Comparison of ENCODE assay signal across 16 cellular contexts in the genomic region with DNA sequence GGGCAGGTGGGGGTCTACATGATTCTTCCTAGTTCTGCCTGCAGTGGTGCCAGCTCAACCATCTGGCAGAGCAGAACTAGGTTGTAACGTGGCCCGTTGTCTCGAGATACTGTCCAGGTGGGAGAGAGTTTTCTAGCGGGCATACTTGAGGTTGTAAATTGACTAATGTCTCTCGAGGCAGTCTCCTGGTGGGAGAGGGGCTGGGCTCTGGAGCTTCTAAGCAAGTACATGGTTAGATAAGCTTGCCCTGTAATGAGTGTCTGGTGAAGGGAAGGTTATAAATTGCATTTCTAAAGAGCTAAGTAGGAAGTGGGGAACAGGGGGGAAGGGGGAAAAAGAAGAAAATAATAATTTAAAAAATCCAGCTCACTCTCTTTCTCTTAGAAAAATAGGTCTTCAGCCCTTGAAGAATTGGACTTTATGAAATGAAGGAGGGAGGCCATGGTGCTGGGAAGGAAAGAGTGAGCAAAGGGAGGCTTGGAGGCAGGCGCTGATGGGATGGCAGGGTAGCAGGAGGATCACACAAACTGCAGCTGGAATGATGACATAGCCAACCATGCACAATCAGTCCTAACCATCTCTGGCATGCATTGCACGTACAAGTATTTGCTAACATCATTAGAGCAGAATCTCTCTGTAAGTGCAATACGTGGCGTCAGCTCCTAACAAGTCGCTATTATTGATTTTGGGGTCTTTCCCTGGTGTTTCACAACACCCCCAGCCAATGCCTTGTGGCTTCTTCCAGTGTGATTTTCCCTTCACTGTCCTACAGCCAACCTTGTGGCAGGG. TPM values are rescaled to one million over a fixed set of nuclear protein-coding genes. Genes with fewer than 3 reads are reported as not detected.
DNase-seq lines count a peak whose midpoint lies in the region; ATAC-seq and TF ChIP-seq lines count a peak whose summit lies in the region.
"Had no signal": no experiment of that assay in that cellular context is flagged by ENCODE, and none has a peak within 500 bp of the region (broad histone marks: within the 10 kb centered on the region; RNA-seq: fewer than 3 reads in every experiment).

No MANE protein-coding gene starts in this region.

- no peaks in the 10 kb centered on the region for H3K36me3 ChIP-seq in cardiac muscle cell
- no peaks in the 10 kb centered on the region for H3K36me3 ChIP-seq in right atrium auricular region
- no peaks in the 10 kb centered on the region for H3K36me3 ChIP-seq in aorta (ENCODE audit: control insufficient read depth in 1 of 2, insufficient read depth in 2 of 2, low read length in 1 of 2)
- H3K36me3 ChIP-seq: left lung, Peyer's patch had no signal

- no peak for TF ChIP-seq CTCF in cardiac muscle cell (IDR thresholded peaks at IDR 0.05; ENCODE audit: low read depth, low read length)
- no peak for TF ChIP-seq CTCF in right atrium auricular region (IDR thresholded peaks at IDR 0.05)
- TF ChIP-seq CTCF in mesothelial cell of epicardium (IDR thresholded peaks at IDR 0.05; ENCODE audit: unreplicated experiment): no peak

- H3K27me3 ChIP-seq in cardiac muscle cell (no peaks in the 10 kb centered on the region), right atrium auricular region (no peaks in the 10 kb centered on the region), aorta (ENCODE audit: control insufficient read depth in 1 of 2, insufficient read depth in 2 of 2, low read length in 1 of 2) (no peaks in the 10 kb centered on the region)
- H3K27me3 ChIP-seq: left lung, Peyer's patch had no signal

- H3K27me3 Mint-ChIP-seq in mesothelial cell of epicardium (ENCODE audit: low read depth): no peaks in the 10 kb centered on the region

- no peak overlapping the region for H3K4me3 Mint-ChIP-seq in mesothelial cell of epicardium

- H3K9me3 Mint-ChIP-seq in mesothelial cell of epicardium: peaks cover 13% of the 10 kb centered on the region

- H3K27ac Mint-ChIP-seq in mesothelial cell of epicardium: peak overlapping the region; percentile 95

- 71 to 72% methylated on average over 10 of the region's 10 CpGs for WGBS in aorta, 2 donors

- peak; percentile 25 to 82 for DNase-seq in cardiac muscle cell (ENCODE audit: low read depth in 1 of 2, low spot score in 1 of 2)
- DNase-seq in right atrium auricular region (ENCODE audit: low spot score): no peak
- DNase-seq in dedifferentiated amniotic fluid mesenchymal stem cell (ENCODE audit: extremely low spot score): peak; percentile 33
- DNase-seq in mesothelial cell of epicardium (ENCODE audit: low spot score in 2 of 2, unreplicated experiment in 2 of 2): no peak
- DNase-seq in aorta: no peak
- no peak for DNase-seq in left colon
- no peak for DNase-seq in NCI-H1048 (lab: John Stamatoyannopoulos, UW)
- DNase-seq: activated T-cell treated with anti-CD3 and anti-CD28 coated beads, Interleukin-2, amount 50 U/mL, for 1 hour; left lung; NCI-H1436 treated with DMSO at 0.1 percent for 48 hours; Peyer's patch; psoas muscle; tibial artery had no signal

- H3K27ac ChIP-seq in cardiac muscle cell: peak overlapping the region; percentile 3
- H3K27ac ChIP-seq in right atrium auricular region: no peak overlapping the region
- H3K27ac ChIP-seq in aorta (ENCODE audit: low read depth in 1 of 2, low read length in 2 of 2): no peak overlapping the region
- H3K27ac ChIP-seq: C4-2B, left lung, psoas muscle, tibial artery had no signal

- peak; percentile 68 for ATAC-seq in aorta (ENCODE audit: low FRiP score)
- ATAC-seq in left colon: no peak
- no peak for ATAC-seq in GM18909 (IDR thresholded peaks at IDR 0.05; ENCODE audit: poor library complexity, unreplicated experiment)
- ATAC-seq: psoas muscle had no signal

- H3K4me3 ChIP-seq in cardiac muscle cell (no peak overlapping the region), right atrium auricular region (no peak overlapping the region), aorta (ENCODE audit: low read length in 2 of 2) (no peak overlapping the region)
- H3K4me3 ChIP-seq: left lung, Peyer's patch, psoas muscle, tibial artery had no signal

- H3K36me3 Mint-ChIP-seq in mesothelial cell of epicardium: peaks cover 15% of the 10 kb centered on the region

- intact Hi-C loops in aorta (cut with DNase I): loop anchor here (2.0 kb wide), 1 partner anchor 174 kb away; no protein-coding TSS in a partner anchor
- intact Hi-C loops in left colon (cut with DNase I, micrococcal nuclease): loop anchor here in 1 of 2 donors (10.0 kb wide), 1 partner anchor 170 kb away; no protein-coding TSS in a partner anchor

- H3K4me1 ChIP-seq in cardiac muscle cell (ENCODE audit: low read depth): peaks cover 17% of the 10 kb centered on the region
- H3K4me1 ChIP-seq in right atrium auricular region: no peaks in the 10 kb centered on the region
- H3K4me1 ChIP-seq in aorta (ENCODE audit: control insufficient read depth in 1 of 2, insufficient read depth in 2 of 2, low read length in 2 of 2): no peaks in the 10 kb centered on the region

- H3K9me3 ChIP-seq in cardiac muscle cell (ENCODE audit: low read depth) (no peaks in the 10 kb centered on the region), right atrium auricular region (peaks cover 10 to 26% of the 10 kb centered on the region in 2 donors), aorta (ENCODE audit: control insufficient read depth, low read length) (peaks cover 13% of the 10 kb centered on the region)

- peaks cover 53% of the 10 kb centered on the region for H3K4me1 Mint-ChIP-seq in mesothelial cell of epicardium

RNA-seq across cellular contexts. Expression of gene BDKRB1, which starts 18.3 kb away (rescaled TPM):
- 0.09 and 0.42 TPM in 2 replicates for total RNA-seq in cardiac muscle cell
- polyA plus RNA-seq in cardiac muscle cell: not detected in 2 replicates
- 10 to 100 TPM in 1 of 2 donors, under 1 TPM in 1; 0.39 to 20.0 TPM for total RNA-seq in right atrium auricular region
- 10.4 to 12.5 TPM (median 10.9 TPM) in 3 replicates for total RNA-seq in mesothelial cell of epicardium
- total RNA-seq in aorta: 1 to 10 TPM in 1 of 2 donors, under 1 TPM in 1; 0.36 to 2.8 TPM
- polyA plus RNA-seq in aorta: under 1 TPM in 1 of 2 donors, not detected in 1; 0.18 TPM
- 1 to 10 TPM; 5.2 to 6.6 TPM for total RNA-seq in left colon
- total RNA-seq: HT-29 had no signal

Comparison
In these comparisons a context has a peak if more than half of its experiments do, and no peak if none do; other contexts are left out.
1. DNase-seq: peak in cardiac muscle cell (2 of 2) and dedifferentiated amniotic fluid mesenchymal stem cell (single experiment); none in right atrium auricular region (single experiment), mesothelial cell of epicardium (0 of 2), aorta (0 of 2), left colon (0 of 2) and NCI-H1048 (single experiment).